1 cellular context compared by ENCODE assay signal in genomic region chr6:44044154-44044539, GRCh38.
TF ChIP-seq lines count a peak whose summit lies in the region.

No MANE protein-coding gene starts in this region.

TF ChIP-seq in K562, 482 proteins besides CTCF, POLR2A, EP300 and RAD21 (continued from another document and continues in another):
- TF ChIP-seq CEBPG (CRISPR knock-in tag; IDR thresholded peaks at IDR 0.05) (no peak), CEBPG (tag; conservative IDR thresholded peaks at IDR 0.05 in 1 of 2, IDR thresholded peaks at IDR 0.05 in 1 of 2) (no peak), ZNF740 (CRISPR knock-in tag; IDR thresholded peaks at IDR 0.05) (peak; percentile 14; the same call in 1 of the 2 replicates), ZNF740 (tag; IDR thresholded peaks at IDR 0.05) (no peak; a peak in 1 of 4 replicates), MLLT1 (IDR thresholded peaks at IDR 0.05) (peak in 1 of 2 experiments; percentile 51; a peak in 3 of 4 replicates), ID3 (CRISPR knock-in tag; IDR thresholded peaks at IDR 0.05) (no peak), ID3 (tag; IDR thresholded peaks at IDR 0.05) (peak; percentile 71; the same call in 1 of the 2 replicates), ZNF274 (IDR thresholded peaks at IDR 0.05; ENCODE audit: borderline replicate concordance, low read depth, low read length) (no peak), PHF20 (IDR thresholded peaks at IDR 0.05; ENCODE audit: partially characterized antibody) (no peak), RCOR1 (IDR thresholded peaks at IDR 0.05; ENCODE audit: borderline replicate concordance in 1 of 2, low read depth in 2 of 2, low read length in 2 of 2) (0 out of 4 replicates have a peak, but pooled peaks of 1 of the 2 experiments have one; percentile 47), RHOXF2B (CRISPR knock-in tag; conservative IDR thresholded peaks at IDR 0.05) (no peak), U2AF2 (optimal IDR thresholded peaks at IDR 0.05; ENCODE audit: low read depth, low read length) (no peak), FOXA1 (IDR thresholded peaks at IDR 0.05; ENCODE audit: borderline replicate concordance) (no peak), ZNF609 (CRISPR knock-in tag; IDR thresholded peaks at IDR 0.05; ENCODE audit: borderline replicate concordance) (no peak), RAD51 (IDR thresholded peaks at IDR 0.05; ENCODE audit: borderline replicate concordance, low read depth) (peak; percentile 35; the same call in 1 of the 2 replicates), CCAR2 (IDR thresholded peaks at IDR 0.05; ENCODE audit: low read depth, low read length) (no peak), ZFP91 (CRISPR knock-in tag; IDR thresholded peaks at IDR 0.05) (no peak), CHD4 (IDR thresholded peaks at IDR 0.05; ENCODE audit: insufficient read depth, insufficient replicate concordance, low read depth, low read length, poor library complexity, severe bottlenecking) (peak; percentile 5), MNT (conservative IDR thresholded peaks at IDR 0.05) (no peak), TAF1 (IDR thresholded peaks at IDR 0.05; ENCODE audit: control insufficient read depth, extremely low read depth, insufficient read depth, low read length, severe bottlenecking) (no peak), VEZF1 (CRISPR knock-in tag; IDR thresholded peaks at IDR 0.05) (0 out of 2 replicates have a peak, but pooled peaks have one; percentile 19), SRSF9 (IDR thresholded peaks at IDR 0.05; ENCODE audit: borderline replicate concordance, low read depth, low read length) (no peak), NUFIP1 (IDR thresholded peaks at IDR 0.05; ENCODE audit: partially characterized antibody) (peak; percentile 10), EHMT2 (IDR thresholded peaks at IDR 0.05) (no peak), KLF10 (CRISPR knock-in tag; IDR thresholded peaks at IDR 0.05) (no peak), EWSR1 (IDR thresholded peaks at IDR 0.05; ENCODE audit: borderline replicate concordance, low read depth, partially characterized antibody) (no peak), GATAD2B (IDR thresholded peaks at IDR 0.05; ENCODE audit: borderline replicate concordance) (no peak), TCF15 (CRISPR knock-in tag; IDR thresholded peaks at IDR 0.05) (0 out of 2 replicates have a peak, but pooled peaks have one; percentile 25), E2F6 (IDR thresholded peaks at IDR 0.05; ENCODE audit: borderline replicate concordance in 1 of 2, extremely low read depth in 1 of 2, insufficient read depth in 1 of 2, insufficient read length in 1 of 2, low read depth in 1 of 2, low read length in 1 of 2, poor library complexity in 1 of 2, severe bottlenecking in 1 of 2) (no peak), RFX1 (IDR thresholded peaks at IDR 0.05) (no peak), ZNF212 (CRISPR knock-in tag; IDR thresholded peaks at IDR 0.05) (no peak), ZNF57 (CRISPR knock-in tag; IDR thresholded peaks at IDR 0.05) (no peak), ESRRA (IDR thresholded peaks at IDR 0.05; ENCODE audit: borderline replicate concordance, low read depth) (no peak), NRF1 (conservative IDR thresholded peaks at IDR 0.05 in 1 of 2, IDR thresholded peaks at IDR 0.05 in 1 of 2) (peak; percentile 34 to 59; a peak in 3 of 4 replicates), SIRT6 (IDR thresholded peaks at IDR 0.05; ENCODE audit: low read depth, low read length) (no peak), CBX8 (IDR thresholded peaks at IDR 0.05; ENCODE audit: borderline replicate concordance, extremely low read depth, low read depth, low read length, poor library complexity, severe bottlenecking) (no peak), CREB1 (IDR thresholded peaks at IDR 0.05) (no peak), CREB1 (CRISPR knock-in tag; IDR thresholded peaks at IDR 0.05) (no peak), LCOR (CRISPR knock-in tag; IDR thresholded peaks at IDR 0.05) (no peak), NR2C2 (CRISPR knock-in tag; IDR thresholded peaks at IDR 0.05) (no peak), NR2C2 (tag; IDR thresholded peaks at IDR 0.05) (0 out of 2 replicates have a peak, but pooled peaks have one; percentile 8), USF2 (CRISPR knock-in tag; IDR thresholded peaks at IDR 0.05) (peak; percentile 42; the same call in 1 of the 2 replicates), GTF2A2 (tag; IDR thresholded peaks at IDR 0.05) (no peak), EGR1 (conservative IDR thresholded peaks at IDR 0.05) (peak; percentile 42; the same call in 1 of the 2 replicates), RFX5 (IDR thresholded peaks at IDR 0.05; ENCODE audit: low read depth, low read length) (no peak), NR2C1 (IDR thresholded peaks at IDR 0.05) (no peak), NR2C1 (tag; IDR thresholded peaks at IDR 0.05) (no peak), USF1 (CRISPR knock-in tag; IDR thresholded peaks at IDR 0.05) (peak; percentile 72), JUNB (CRISPR knock-in tag; conservative IDR thresholded peaks at IDR 0.05) (no peak), NCOA1 (IDR thresholded peaks at IDR 0.05; ENCODE audit: low read depth) (0 out of 2 replicates have a peak, but pooled peaks have one; percentile 10), FIP1L1 (IDR thresholded peaks at IDR 0.05; ENCODE audit: low read depth, low read length, poor library complexity, severe bottlenecking) (no peak), FOXM1 (IDR thresholded peaks at IDR 0.05; ENCODE audit: low read depth) (no peak), FOXM1 (CRISPR knock-in tag; IDR thresholded peaks at IDR 0.05; ENCODE audit: low read depth) (no peak), CAMTA2 (CRISPR knock-in tag; conservative IDR thresholded peaks at IDR 0.05) (no peak), ZNF134 (CRISPR knock-in tag; conservative IDR thresholded peaks at IDR 0.05) (no peak)
